In genomic region chr9:116202219-116202912, GRCh38 we compare ENCODE assay signal across 12 cellular contexts. TPM values are rescaled to one million over a fixed set of nuclear protein-coding genes. Genes with fewer than 3 reads are reported as not detected.
"Had no signal": no experiment of that assay in that cellular context is flagged by ENCODE, and none has a peak within 500 bp of the region (broad histone marks: within the 10 kb centered on the region; RNA-seq: fewer than 3 reads in every experiment).

No MANE protein-coding gene starts in this region.

- ATAC-seq: lower lobe of right lung; naive thymus-derived CD8-positive, alpha-beta T cell; T-helper 17 cell had no signal

- H3K4me3 ChIP-seq: cardiac muscle cell, esophagus muscularis mucosa, lower lobe of right lung had no signal

- H3K27ac ChIP-seq: cardiac muscle cell, esophagus muscularis mucosa, lower lobe of right lung had no signal

- H3K36me3 ChIP-seq: cardiac muscle cell, esophagus muscularis mucosa, lower lobe of right lung had no signal

- H3K4me1 ChIP-seq: esophagus muscularis mucosa, lower lobe of right lung had no signal

- H3K27ac Mint-ChIP-seq: activated naive CD4-positive, alpha-beta T cell treated with anti-CD3 and anti-CD28 coated beads, Interleukin-2, amount 50 U/mL, for 24 hours; naive thymus-derived CD8-positive, alpha-beta T cell; T-helper 17 cell had no signal

- H3K36me3 Mint-ChIP-seq: activated naive CD4-positive, alpha-beta T cell treated with anti-CD3 and anti-CD28 coated beads, Interleukin-2, amount 50 U/mL, for 24 hours; naive thymus-derived CD8-positive, alpha-beta T cell had no signal

- H3K4me1 Mint-ChIP-seq: activated naive CD4-positive, alpha-beta T cell treated with anti-CD3 and anti-CD28 coated beads, Interleukin-2, amount 50 U/mL, for 24 hours; naive thymus-derived CD8-positive, alpha-beta T cell; T-helper 17 cell had no signal

- H3K9me3 Mint-ChIP-seq: activated naive CD4-positive, alpha-beta T cell treated with anti-CD3 and anti-CD28 coated beads, Interleukin-2, amount 50 U/mL, for 24 hours had no signal

- H3K27me3 Mint-ChIP-seq: T-helper 17 cell had no signal

- H3K9me3 ChIP-seq: esophagus muscularis mucosa, lower lobe of right lung had no signal

- H3K4me3 Mint-ChIP-seq: activated naive CD4-positive, alpha-beta T cell treated with anti-CD3 and anti-CD28 coated beads, Interleukin-2, amount 50 U/mL, for 24 hours; naive thymus-derived CD8-positive, alpha-beta T cell; T-helper 17 cell had no signal

- DNase-seq: activated CD4-positive, alpha-beta T cell treated with anti-CD3 and anti-CD28 coated beads, Interleukin-2, amount 50 U/mL, for 4 hours; activated gamma-delta T cell; dermis blood vessel endothelial cell; effector memory CD4-positive, alpha-beta T cell; left cardiac atrium; lower lobe of right lung; naive thymus-derived CD8-positive, alpha-beta T cell; stimulated activated naive CD4-positive, alpha-beta T cell; T-helper 17 cell had no signal

- H3K27me3 ChIP-seq: cardiac muscle cell, esophagus muscularis mucosa had no signal

RNA-seq across cellular contexts. Expression of gene PAPPA, which starts 48.8 kb away (rescaled TPM):
- total RNA-seq: naive thymus-derived CD8-positive, alpha-beta T cell had no signal
